In the genomic region with DNA sequence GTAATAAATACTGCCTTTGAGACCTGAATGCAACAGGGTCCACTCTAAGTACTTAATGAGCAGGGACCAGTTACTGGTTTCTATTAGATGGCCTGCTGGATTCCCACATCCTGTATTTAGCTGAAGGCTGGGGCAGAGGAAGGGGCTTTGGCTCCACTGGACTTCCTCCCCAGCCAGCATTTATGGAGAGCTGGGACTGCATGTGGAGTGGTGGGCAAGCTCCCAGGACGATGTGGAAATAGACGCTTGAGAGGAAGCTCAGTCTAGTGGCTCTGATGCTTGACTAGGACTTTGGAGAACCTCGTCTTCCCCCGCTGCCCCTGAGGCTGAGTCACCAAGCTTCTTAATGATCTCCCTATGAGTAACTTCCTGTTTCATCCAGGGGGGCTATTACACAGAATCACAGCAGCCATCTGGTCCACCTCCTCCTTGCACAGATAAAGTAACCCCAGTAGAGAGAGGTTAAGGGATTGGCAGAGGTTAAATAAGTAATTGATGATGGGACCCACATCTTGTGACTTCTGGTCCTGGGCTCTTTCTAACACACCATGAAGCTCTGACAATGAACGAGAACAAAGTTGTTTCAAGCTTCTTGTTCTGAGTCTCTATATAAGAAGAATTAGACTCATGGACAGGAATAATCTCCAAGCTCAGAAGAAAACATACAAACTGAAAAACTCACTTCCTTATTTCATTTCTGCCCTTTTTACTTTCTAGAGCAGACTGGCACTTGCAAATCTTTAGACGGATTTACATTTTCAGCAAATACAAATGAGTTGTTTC, we compare ENCODE assay signal across 8 cellular contexts.
A peak's percentile ranks its signal among the peaks of the same experiment; 100 is the strongest.
DNase-seq lines count a peak whose midpoint lies in the region; ATAC-seq and TF ChIP-seq lines count a peak whose summit lies in the region.

No MANE protein-coding gene starts in this region.

- H3K4me3 ChIP-seq in foreskin fibroblast (ENCODE audit: low read depth in 1 of 2, low read length in 2 of 2) (no peak overlapping the region), retinal pigment epithelial cell (ENCODE audit: low read length) (no peak overlapping the region)

- no peak for TF ChIP-seq CTCF in GM20000 (IDR thresholded peaks at IDR 0.05; ENCODE audit: extremely low read depth, missing control alignments)
- no peak for TF ChIP-seq CTCF in foreskin fibroblast (IDR thresholded peaks at IDR 0.05; ENCODE audit: low read depth, low read length)
- TF ChIP-seq CTCF in retinal pigment epithelial cell (conservative IDR thresholded peaks at IDR 0.05; ENCODE audit: low read depth, low read length) = no peak

- peak; percentile 40 for DNase-seq in DMS53 (lab: John Stamatoyannopoulos, UW)
- DNase-seq in DMS53 treated with DMSO at 0.1 percent for 48 hours (lab: John Stamatoyannopoulos, UW; ENCODE audit: unreplicated experiment) = no peak
- DNase-seq in GM20000 (ENCODE audit: low spot score) = peak; percentile 68
- DNase-seq in T1000 (lab: John Stamatoyannopoulos, UW) = peak; percentile 68
- peak; percentile 98 for DNase-seq in foreskin fibroblast
- peak; percentile 61 for DNase-seq in retinal pigment epithelial cell (ENCODE audit: low read depth)
- DNase-seq in SHP77 treated with DMSO at 0.1 percent for 48 hours (lab: John Stamatoyannopoulos, UW) = no peak

- peak; percentile 81 for ATAC-seq in HG03520 (IDR thresholded peaks at IDR 0.05; ENCODE audit: unreplicated experiment)

Comparison
In these comparisons a context has a peak if more than half of its experiments do, and no peak if none do; other contexts are left out.
1. DNase-seq: peak in DMS53 (single experiment), GM20000 (single experiment), T1000 (single experiment), foreskin fibroblast (2 of 2) and retinal pigment epithelial cell (single experiment); none in DMS53 treated with DMSO at 0.1 percent for 48 hours (single experiment) and SHP77 treated with DMSO at 0.1 percent for 48 hours (single experiment).